Comparison of ENCODE assay signal across 8 cellular contexts in the genomic region with DNA sequence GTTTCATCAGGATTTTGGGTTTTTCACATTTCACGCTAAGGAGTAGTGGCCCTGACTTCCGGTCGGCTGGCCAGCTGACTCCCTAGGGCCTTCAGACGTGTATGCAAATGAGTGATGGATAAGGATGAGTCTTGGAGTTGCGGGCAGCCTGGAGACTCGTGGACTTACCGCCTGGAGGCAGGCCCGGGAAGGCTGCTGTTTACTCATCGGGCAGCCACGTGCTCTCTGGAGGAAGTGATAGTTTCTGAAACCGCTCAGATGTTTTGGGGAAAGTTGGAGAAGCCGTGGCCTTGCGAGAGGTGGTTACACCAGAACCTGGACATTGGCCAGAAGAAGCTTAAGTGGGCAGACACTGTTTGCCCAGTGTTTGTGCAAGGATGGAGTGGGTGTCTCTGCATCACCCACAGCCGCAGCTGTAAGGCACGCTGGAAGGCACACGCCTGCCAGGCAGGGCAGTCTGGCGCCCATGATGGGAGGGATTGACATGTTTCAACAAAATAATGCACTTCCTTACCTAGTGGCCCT. TPM values are rescaled to one million over a fixed set of nuclear protein-coding genes. Genes with fewer than 3 reads are reported as not detected.
A peak's percentile ranks its signal among the peaks of the same experiment; 100 is the strongest.
DNase-seq lines count a peak whose midpoint lies in the region; FAIRE-seq and TF ChIP-seq lines count a peak whose summit lies in the region.

No MANE protein-coding gene starts in this region.

- DNase-seq in A172 (ENCODE audit: low spot score), result peak; percentile 90
- DNase-seq in GM13976 (ENCODE audit: low spot score), result peak; percentile 72
- peak; percentile 85 to 86 for DNase-seq in SJCRH30
- peak; percentile 96 for DNase-seq in dedifferentiated amniotic fluid mesenchymal stem cell (ENCODE audit: extremely low spot score)
- DNase-seq in mucosa of gallbladder (ENCODE audit: low spot score), result peak; percentile 87
- peak; percentile 87 for DNase-seq in urothelium cell line (ENCODE audit: low spot score)
- no peak for DNase-seq in COR-L47 (lab: John Stamatoyannopoulos, UW)
- DNase-seq in NCI-H1436 treated with DMSO at 0.1 percent for 48 hours (lab: John Stamatoyannopoulos, UW), result no peak

- TF ChIP-seq CTCF in GM13976 (IDR thresholded peaks at IDR 0.05; ENCODE audit: borderline replicate concordance, control extremely low read depth, extremely low read depth, insufficient read depth, missing control alignments), result no peak

- H3K36me3 ChIP-seq in SJCRH30, result no peaks in the 10 kb centered on the region

- peak overlapping the region; percentile 2; the same call in 1 of the 2 replicates for H3K4me3 ChIP-seq in SJCRH30

- peaks cover 24% of the 10 kb centered on the region for H3K4me1 ChIP-seq in SJCRH30

- H3K27ac ChIP-seq in SJCRH30, result peak overlapping the region; percentile 26

- FAIRE-seq in urothelium cell line (lab: Jason Lieb, UNC), result peak; percentile 56

- H3K9me3 ChIP-seq in SJCRH30 (replicated peaks), result no peaks in the 10 kb centered on the region

- in situ Hi-C loops in GM13976 (cut with MboI; ENCODE audit: low sequenced_read_pairs, unreplicated experiment), result no loop called here

- H3K27me3 ChIP-seq in SJCRH30, result no peaks in the 10 kb centered on the region

RNA-seq across cellular contexts. Expression of gene TNFRSF1B, which starts 23.1 kb away (rescaled TPM):
- not detected in 2 replicates for total RNA-seq in A172 (2014; rRNA removed; shearing (Covaris generic))
- total RNA-seq in SJCRH30 (2014; rRNA removed; shearing (Covaris generic)), result 6.8 and 7.0 TPM in 2 replicates
- 50.4 TPM for total RNA-seq in mucosa of gallbladder

Comparison
In these comparisons a context has a peak if more than half of its experiments do, and no peak if none do; other contexts are left out.
1. DNase-seq: peak in A172 (single experiment), GM13976 (single experiment), SJCRH30 (2 of 2), dedifferentiated amniotic fluid mesenchymal stem cell (single experiment), mucosa of gallbladder (single experiment) and urothelium cell line (single experiment); none in COR-L47 (single experiment) and NCI-H1436 treated with DMSO at 0.1 percent for 48 hours (single experiment).